ENCODE assay signal across 8 cellular contexts in the genomic region with DNA sequence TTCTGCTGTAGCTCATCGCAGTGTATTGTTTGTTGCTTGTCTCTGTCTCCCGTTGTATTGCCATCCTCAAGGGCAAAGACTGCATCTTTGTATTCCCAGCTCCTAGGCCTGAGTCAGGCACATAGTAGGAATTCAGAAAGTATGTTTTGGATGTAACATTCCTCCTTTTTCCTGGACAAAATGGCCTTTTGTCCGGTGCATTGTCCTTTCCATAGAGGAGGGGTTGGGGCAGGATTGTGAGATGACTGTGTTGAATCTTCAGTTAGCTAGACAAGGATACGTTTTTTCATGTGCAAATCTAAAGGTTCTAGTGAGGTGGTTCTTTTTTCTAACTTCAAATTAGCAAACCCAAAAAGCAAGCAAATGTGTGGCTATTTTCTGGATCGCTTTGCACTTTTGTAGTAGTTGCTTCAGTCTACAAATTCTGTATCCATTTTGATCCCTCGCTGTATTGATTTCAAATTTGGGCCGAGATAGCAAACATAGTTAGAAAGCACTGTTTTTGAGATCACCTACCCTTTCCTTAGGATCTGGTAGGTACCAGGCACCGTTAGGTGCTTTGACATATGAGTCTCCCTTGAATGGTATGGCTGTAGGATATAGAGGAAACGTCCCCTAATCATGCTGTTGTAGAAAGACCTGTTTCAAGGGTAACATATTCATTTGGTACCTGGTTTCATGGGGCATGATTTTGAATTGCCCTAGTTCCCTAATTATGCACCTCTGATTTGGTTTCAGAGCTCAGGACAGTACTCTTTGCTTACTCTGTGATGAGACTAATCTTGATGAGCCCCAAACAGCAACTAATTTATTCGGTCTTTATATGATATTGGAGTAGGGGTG. TPM values are rescaled to one million over a fixed set of nuclear protein-coding genes. Genes with fewer than 3 reads are reported as not detected.
DNase-seq lines count a peak whose midpoint lies in the region; ATAC-seq, FAIRE-seq and TF ChIP-seq lines count a peak whose summit lies in the region.

No MANE protein-coding gene starts in this region.

- intact Hi-C loops in CD8-positive, alpha-beta T cell (cut with DNase I, micrococcal nuclease): loop anchor here (5.0 kb wide), 2 partner anchors 41 to 676 kb away; a partner anchor contains a TSS
- intact Hi-C loops in aorta (cut with DNase I): no loop called here

- H3K9me3 ChIP-seq in CD8-positive, alpha-beta T cell (ENCODE audit: low read length): no peaks in the 10 kb centered on the region
- H3K9me3 ChIP-seq in MM.1S (replicated peaks; ENCODE audit: insufficient read depth, low read length): no peaks in the 10 kb centered on the region
- H3K9me3 ChIP-seq in H1 (ENCODE audit: insufficient read depth in 2 of 2, low read depth in 1 of 2, low read length in 1 of 2): no peaks in the 10 kb centered on the region
- no peaks in the 10 kb centered on the region for H3K9me3 ChIP-seq in neural cell (ENCODE audit: low read length)
- H3K9me3 ChIP-seq in aorta (ENCODE audit: control insufficient read depth, low read length): no peaks in the 10 kb centered on the region

- no peak overlapping the region for H2BK120ac ChIP-seq in H1 (replicated peaks; ENCODE audit: low read depth, low read length)

- no peaks in the 10 kb centered on the region for H4K20me1 ChIP-seq in MM.1S (ENCODE audit: insufficient read depth, low read length)
- H4K20me1 ChIP-seq in H1 (replicated peaks in 1 of 2; ENCODE audit: control insufficient read depth in 1 of 2, insufficient read depth in 2 of 2, low read length in 2 of 2): no peaks in the 10 kb centered on the region
- no peaks in the 10 kb centered on the region for H4K20me1 ChIP-seq in neural cell (ENCODE audit: insufficient read depth)

- peaks cover 4% of the 10 kb centered on the region; the same call in 1 of the 2 replicates for H3K23me2 ChIP-seq in H1 (ENCODE audit: low read depth, low read length)

- H2BK15ac ChIP-seq in H1 (ENCODE audit: low read length): no peak overlapping the region

- H3K27me3 Mint-ChIP-seq in CD8-positive, alpha-beta T cell (ENCODE audit: low read depth): no peaks in the 10 kb centered on the region

- H3K9ac ChIP-seq in MM.1S (ENCODE audit: low read length) (peak overlapping the region; percentile 93; the same call in 1 of the 2 replicates), H1 (replicated peaks in 1 of 4; ENCODE audit: extremely low read depth in 1 of 4, low read depth in 3 of 4, low read length in 3 of 4) (peak overlapping the region in 3 of 4 experiments; percentile 95 to 99 (median 98); a peak in 6 of 7 replicates), neural cell (ENCODE audit: low read length) (peak overlapping the region; percentile 86)

- POLR2A ChIA-PET in CD8-positive, alpha-beta T cell (lab: Charles Lee): interaction anchor here (0.7 to 1.9 kb wide), 2 partner anchors 59 to 174 kb away, joined by 3 to 9 read pairs; a partner anchor contains a TSS
- POLR2A ChIA-PET in H1 (lab: Charles Lee; ENCODE audit: partially characterized antibody): interaction anchor here (0.5 to 3.3 kb wide), 16 partner anchors 8 to 766 kb away, joined by 3 to 23 read pairs (median 3); a partner anchor contains a TSS

- no peak overlapping the region; the same call in 1 of the 2 replicates for H2BK12ac ChIP-seq in H1 (ENCODE audit: low read depth, low read length)

- peaks cover 14% of the 10 kb centered on the region for H3K36me3 ChIP-seq in CD8-positive, alpha-beta T cell (ENCODE audit: insufficient read depth, low read length)
- H3K36me3 ChIP-seq in MM.1S (replicated peaks; ENCODE audit: insufficient read depth, low read length): peaks cover 2% of the 10 kb centered on the region; the same call in 1 of the 2 replicates
- H3K36me3 ChIP-seq in H1 (ENCODE audit: control insufficient read depth in 2 of 4, insufficient read depth in 4 of 4, low read length in 3 of 4): peaks cover 5 to 24% (median 10%) of the 10 kb centered on the region in 4 experiments; a peak in 6 of 8 replicates
- no peaks in the 10 kb centered on the region for H3K36me3 ChIP-seq in neural cell (ENCODE audit: insufficient read depth, low read length)
- H3K36me3 ChIP-seq in aorta (ENCODE audit: control insufficient read depth in 1 of 2, insufficient read depth in 2 of 2, low read length in 1 of 2): no peaks in the 10 kb centered on the region

- FAIRE-seq in H1 (lab: Jason Lieb, UNC): peak; percentile 28

- H4K5ac ChIP-seq in H1 (ENCODE audit: insufficient read length, low read depth, low read length): no peak overlapping the region

- 61% methylated on average over 10 of the region's 10 CpGs; no CpG with 5 or more reads in 1 of the 2 experiments for WGBS in H1 (ENCODE audit: extremely low coverage in 1 of 2, insufficient coverage in 1 of 2, insufficient read length in 1 of 2, insufficient replicate concordance in 2 of 2, low coverage in 1 of 2, low lambda C conversion rate in 2 of 2, missing lambda C conversion rate in 1 of 2), 2 experiments
- 50% methylated on average over 10 of the region's 10 CpGs for WGBS in aorta, 2 donors

- H3K4me3 ChIP-seq in CD8-positive, alpha-beta T cell (ENCODE audit: low read depth, low read length): peak overlapping the region; percentile 91
- peak overlapping the region; percentile 86 for H3K4me3 ChIP-seq in MM.1S (ENCODE audit: low read length)
- H3K4me3 ChIP-seq in H1 (ENCODE audit: extremely low read depth in 1 of 4, insufficient read depth in 2 of 4, low read depth in 3 of 4, low read length in 4 of 4): peak overlapping the region; percentile 69 to 96 (median 82)
- H3K4me3 ChIP-seq in neural cell (ENCODE audit: low read length): peak overlapping the region; percentile 74
- peak overlapping the region in 1 of 2 donors; percentile 96 for H3K4me3 ChIP-seq in aorta (ENCODE audit: low read length in 2 of 2)

- no peak overlapping the region for H4K91ac ChIP-seq in H1 (replicated peaks; ENCODE audit: insufficient read length, low read length)

- TF ChIP-seq POLR2A in H1 (IDR thresholded peaks at IDR 0.05; ENCODE audit: control extremely low read depth in 1 of 2, low read depth in 2 of 2, low read length in 2 of 2): peak; percentile 14 to 30; a peak in 1 of 3 replicates

- H3K36me3 Mint-ChIP-seq in CD8-positive, alpha-beta T cell: peaks cover 40% of the 10 kb centered on the region

- H3K27ac ChIP-seq in CD8-positive, alpha-beta T cell (ENCODE audit: low read depth, low read length): peak overlapping the region; percentile 82
- H3K27ac ChIP-seq in MM.1S (ENCODE audit: low read length) (no peak overlapping the region), H1 (ENCODE audit: low read depth, low read length) (peak overlapping the region; percentile 95; the same call in 1 of the 2 replicates), neural cell (ENCODE audit: low read length) (peak overlapping the region; percentile 87), aorta (ENCODE audit: low read depth in 1 of 2, low read length in 2 of 2) (no peak overlapping the region)

- TF ChIP-seq RAD21 in H1 (IDR thresholded peaks at IDR 0.05 in 1 of 2, conservative IDR thresholded peaks at IDR 0.05 in 1 of 2; ENCODE audit: low read depth in 2 of 2, low read length in 2 of 2) (no peak), neural cell (conservative IDR thresholded peaks at IDR 0.05) (no peak)

- CTCF ChIA-PET in CD8-positive, alpha-beta T cell (lab: Charles Lee): interaction anchor here (0.6 kb wide), 1 partner anchor 152 kb away, joined by 3 read pairs; no protein-coding TSS in a partner anchor
- CTCF ChIA-PET in H1 (lab: Charles Lee; ENCODE audit: partially characterized antibody): no interaction called here

- H3K4me3 Mint-ChIP-seq in CD8-positive, alpha-beta T cell: peak overlapping the region; percentile 91

- H3K79me2 ChIP-seq in MM.1S (ENCODE audit: low read length) (peaks cover 61% of the 10 kb centered on the region), H1 (ENCODE audit: control insufficient read depth in 1 of 2, insufficient read depth in 2 of 2, low read length in 2 of 2) (peaks cover 17 to 56% of the 10 kb centered on the region in 2 experiments), neural cell (replicated peaks; ENCODE audit: insufficient read depth, low read length) (peaks cover 44% of the 10 kb centered on the region)

- H2BK20ac ChIP-seq in H1 (ENCODE audit: low read length): no peak overlapping the region

- no peaks in the 10 kb centered on the region for H3K9me2 ChIP-seq in MM.1S (replicated peaks; ENCODE audit: insufficient read depth, low read length)
- H3K9me2 ChIP-seq in neural cell (ENCODE audit: insufficient read depth, low read length): no peaks in the 10 kb centered on the region

- H3K4me1 ChIP-seq in CD8-positive, alpha-beta T cell (ENCODE audit: insufficient read depth, low read length): peaks cover 25% of the 10 kb centered on the region
- H3K4me1 ChIP-seq in MM.1S (ENCODE audit: low read length) (peaks cover 9% of the 10 kb centered on the region), H1 (replicated peaks in 1 of 4; ENCODE audit: control insufficient read depth in 3 of 4, insufficient read depth in 4 of 4, low read length in 3 of 4) (no peaks in the 10 kb centered on the region; a peak in 2 of 7 replicates), aorta (ENCODE audit: control insufficient read depth in 1 of 2, insufficient read depth in 2 of 2, low read length in 2 of 2) (peaks cover 0 to 12% of the 10 kb centered on the region in 2 donors)

- H3K79me1 ChIP-seq in H1 (ENCODE audit: low read depth, low read length): 0 out of 2 replicates have a peak, but pooled peaks cover 2% of the 10 kb centered on the region

- TF ChIP-seq EP300 in H1 (IDR thresholded peaks at IDR 0.05; ENCODE audit: borderline replicate concordance in 1 of 2, low read depth in 2 of 2, low read length in 2 of 2) (no peak), neural cell (conservative IDR thresholded peaks at IDR 0.05; ENCODE audit: poor library complexity, severe bottlenecking) (no peak)

- H3K18ac ChIP-seq in H1 (ENCODE audit: extremely low read depth, low read length): no peak overlapping the region

- no peaks in the 10 kb centered on the region for H3K9me3 Mint-ChIP-seq in CD8-positive, alpha-beta T cell

- H2BK5ac ChIP-seq in H1 (ENCODE audit: low read depth, low read length): peak overlapping the region; percentile 90; the same call in 1 of the 2 replicates

- H3K4me1 Mint-ChIP-seq in CD8-positive, alpha-beta T cell (ENCODE audit: low read depth): peaks cover 47% of the 10 kb centered on the region

- no peak overlapping the region for H4K8ac ChIP-seq in H1 (ENCODE audit: extremely low read depth, insufficient read depth, low read length)

- no peak for DNase-seq in CD8-positive, alpha-beta T cell
- DNase-seq in MM.1S (no peak), H1 (ENCODE audit: low read depth in 1 of 2, low spot score in 2 of 2) (no peak), CD1c-positive myeloid dendritic cell (ENCODE audit: extremely low spot score) (no peak), aorta (no peak), inferior parietal cortex (ENCODE audit: extremely low spot score) (no peak)

- H3K4ac ChIP-seq in H1 (replicated peaks; ENCODE audit: insufficient read length, low read depth, low read length): no peak overlapping the region

- peak overlapping the region; percentile 81 for H3K4me2 ChIP-seq in MM.1S (ENCODE audit: low read depth, low read length)
- H3K4me2 ChIP-seq in H1 (ENCODE audit: insufficient read depth in 1 of 2, low read depth in 2 of 2, low read length in 2 of 2): peak overlapping the region; percentile 83 to 93
- peak overlapping the region; percentile 77 for H3K4me2 ChIP-seq in neural cell (ENCODE audit: low read length)

- H3K23ac ChIP-seq in H1 (ENCODE audit: insufficient read length): no peak overlapping the region

- H2AFZ ChIP-seq in MM.1S (ENCODE audit: low read length) (peak overlapping the region; percentile 82), H1 (ENCODE audit: low read length) (no peak overlapping the region), neural cell (ENCODE audit: low read depth, low read length) (peak overlapping the region; percentile 90)

- H3K14ac ChIP-seq in H1 (ENCODE audit: insufficient read length): no peak overlapping the region

- H3K27me3 ChIP-seq in CD8-positive, alpha-beta T cell (ENCODE audit: insufficient read depth, low read length): no peaks in the 10 kb centered on the region
- H3K27me3 ChIP-seq in MM.1S (replicated peaks; ENCODE audit: insufficient read depth, low read length) (no peaks in the 10 kb centered on the region), H1 (replicated peaks in 1 of 4; ENCODE audit: control insufficient read depth in 3 of 4, extremely low read depth in 1 of 4, insufficient read depth in 3 of 4, low read length in 3 of 4) (no peaks in the 10 kb centered on the region), neural cell (ENCODE audit: insufficient read depth, low read depth, low read length) (no peaks in the 10 kb centered on the region), aorta (ENCODE audit: control insufficient read depth in 1 of 2, insufficient read depth in 2 of 2, low read length in 1 of 2) (no peaks in the 10 kb centered on the region)

- ATAC-seq in CD8-positive, alpha-beta T cell: no peak
- no peak for ATAC-seq in aorta (ENCODE audit: low FRiP score)
- ATAC-seq in GM19023 (IDR thresholded peaks at IDR 0.05; ENCODE audit: unreplicated experiment): no peak

- H2AK5ac ChIP-seq in H1 (ENCODE audit: low read depth, low read length): peak overlapping the region; percentile 58; the same call in 1 of the 2 replicates

- H3K27ac Mint-ChIP-seq in CD8-positive, alpha-beta T cell: peak overlapping the region; percentile 91

- no peak for TF ChIP-seq CTCF in CD8-positive, alpha-beta T cell (IDR thresholded peaks at IDR 0.05)
- TF ChIP-seq CTCF in MM.1S (IDR thresholded peaks at IDR 0.05; ENCODE audit: low read length) (no peak), H1 (IDR thresholded peaks at IDR 0.05; ENCODE audit: control extremely low read depth in 1 of 3, insufficient read depth in 1 of 3, low read depth in 1 of 3, low read length in 3 of 3) (no peak), neural cell (IDR thresholded peaks at IDR 0.05; ENCODE audit: poor library complexity, severe bottlenecking) (no peak)

- H3K56ac ChIP-seq in H1 (replicated peaks; ENCODE audit: insufficient read length, low read depth, low read length): no peak overlapping the region

- no peaks in the 10 kb centered on the region; the same call in 1 of the 2 replicates for H3F3A ChIP-seq in MM.1S (ENCODE audit: insufficient read depth, low read length)
- H3F3A ChIP-seq in neural cell (ENCODE audit: insufficient read depth, low read length, poor library complexity, severe bottlenecking): no peaks in the 10 kb centered on the region

RNA-seq across cellular contexts. Expression of a gene that starts 1.2 kb away (rescaled TPM):
- total RNA-seq in CD8-positive, alpha-beta T cell: 10 to 100 TPM; 24.9 to 25.3 TPM
- total RNA-seq in H1 (2021; fragmentation: NEBNext Ultra II Directional; extraction: Animal tissue kit (Norgen Biotek cat#: 25700)): 50.5 and 51.8 TPM in 2 replicates
- polyA plus RNA-seq in H1 (2011; rRNA removed) (33.4 and 37.1 TPM in 2 replicates), neural cell (90.1 and 106 TPM in 2 replicates), aorta (10 to 100 TPM; 22.3 to 32.0 TPM)
- polyA plus RNA-seq in H1 (2011; cell fraction: cytosol; rRNA removed): 39.9 TPM
- polyA plus RNA-seq in H1 (2011; cell fraction: nucleus; rRNA removed): 45.2 TPM
- 39.6 to 51.1 TPM (median 46.2 TPM) in 4 replicates for polyA plus RNA-seq in H1 (2012, experiment 1 of 2)
- 5.8 TPM for polyA plus RNA-seq in H1 (2012, experiment 2 of 2)
- polyA plus RNA-seq in H1 (2013, experiment 1 of 2): 35.6 TPM
- 35.2 TPM for polyA plus RNA-seq in H1 (2013, experiment 2 of 2)
- polyA minus RNA-seq in H1 (2011; rRNA and poly(A)+ RNA removed): 52.6 and 54.8 TPM in 2 replicates
- 35.9 TPM for polyA minus RNA-seq in H1 (2011; cell fraction: cytosol; rRNA and poly(A)+ RNA removed)
- polyA minus RNA-seq in H1 (2011; cell fraction: nucleus; rRNA and poly(A)+ RNA removed): 22.1 TPM
- polyA minus RNA-seq in neural cell: 63.2 and 63.5 TPM in 2 replicates
- 10 to 100 TPM; 28.9 to 29.5 TPM for total RNA-seq in aorta

RNA-seq across cellular contexts. Expression of a gene that starts 40.6 kb away (rescaled TPM):
- total RNA-seq in CD8-positive, alpha-beta T cell: 10 to 100 TPM; 13.4 to 15.2 TPM
- 12.4 and 17.3 TPM in 2 replicates for total RNA-seq in H1 (2021; fragmentation: NEBNext Ultra II Directional; extraction: Animal tissue kit (Norgen Biotek cat#: 25700))
- polyA plus RNA-seq in H1 (2011; rRNA removed) (27.5 and 28.0 TPM in 2 replicates), neural cell (0.26 TPM in 1 of 2 replicates, not detected in the other), aorta (10 to 100 TPM in 1 of 2 donors, 1 to 10 TPM in 1; 5.3 to 21.7 TPM)
- 19.1 TPM for polyA plus RNA-seq in H1 (2011; cell fraction: cytosol; rRNA removed)
- polyA plus RNA-seq in H1 (2011; cell fraction: nucleus; rRNA removed): 31.7 TPM
- 14.7 to 17.5 TPM (median 16.2 TPM) in 4 replicates for polyA plus RNA-seq in H1 (2012, experiment 1 of 2)
- 15.4 TPM for polyA plus RNA-seq in H1 (2012, experiment 2 of 2)
- polyA plus RNA-seq in H1 (2013, experiment 1 of 2): 10.5 TPM
- 9.7 TPM for polyA plus RNA-seq in H1 (2013, experiment 2 of 2)
- polyA minus RNA-seq in H1 (2011; rRNA and poly(A)+ RNA removed): 14.7 and 18.4 TPM in 2 replicates
- polyA minus RNA-seq in H1 (2011; cell fraction: cytosol; rRNA and poly(A)+ RNA removed): 11.0 TPM
- 19.5 TPM for polyA minus RNA-seq in H1 (2011; cell fraction: nucleus; rRNA and poly(A)+ RNA removed)
- polyA minus RNA-seq in neural cell: 0.58 TPM in 1 of 2 replicates, not detected in the other
- 10 to 100 TPM; 30.7 to 36.1 TPM for total RNA-seq in aorta

RNA-seq across cellular contexts. Expression of a gene that starts 58.8 kb away (rescaled TPM):
- total RNA-seq in CD8-positive, alpha-beta T cell: 10 to 100 TPM; 21.0 to 26.0 TPM
- 11.0 and 11.6 TPM in 2 replicates for total RNA-seq in H1 (2021; fragmentation: NEBNext Ultra II Directional; extraction: Animal tissue kit (Norgen Biotek cat#: 25700))
- polyA plus RNA-seq in H1 (2011; rRNA removed) (3.7 and 3.9 TPM in 2 replicates), neural cell (149 and 171 TPM in 2 replicates), aorta (10 to 100 TPM; 37.6 to 43.3 TPM)
- 4.2 TPM for polyA plus RNA-seq in H1 (2011; cell fraction: cytosol; rRNA removed)
- polyA plus RNA-seq in H1 (2011; cell fraction: nucleus; rRNA removed): 5.4 TPM
- 4.8 to 7.4 TPM (median 5.6 TPM) in 4 replicates for polyA plus RNA-seq in H1 (2012, experiment 1 of 2)
- 1.1 TPM for polyA plus RNA-seq in H1 (2012, experiment 2 of 2)
- polyA plus RNA-seq in H1 (2013, experiment 1 of 2): 8.8 TPM
- 8.0 TPM for polyA plus RNA-seq in H1 (2013, experiment 2 of 2)
- polyA minus RNA-seq in H1 (2011; rRNA and poly(A)+ RNA removed): 4.8 and 8.2 TPM in 2 replicates
- 3.2 TPM for polyA minus RNA-seq in H1 (2011; cell fraction: cytosol; rRNA and poly(A)+ RNA removed)
- 4.5 TPM for polyA minus RNA-seq in H1 (2011; cell fraction: nucleus; rRNA and poly(A)+ RNA removed)
- 135 and 147 TPM in 2 replicates for polyA minus RNA-seq in neural cell
- 10 to 100 TPM; 70.0 to 81.4 TPM for total RNA-seq in aorta

Comparison
In these comparisons a context has a peak if more than half of its experiments do, and no peak if none do; other contexts are left out.
1. H3K27ac ChIP-seq: peak in CD8-positive, alpha-beta T cell (single experiment), H1 (single experiment) and neural cell (single experiment); none in MM.1S (single experiment) and aorta (0 of 2).
2. intact Hi-C loops: an anchor here in CD8-positive, alpha-beta T cell (5.0 kb wide); none called in aorta.
3. Peak in every context shown above with its lines, with median percentiles within 50 percentile points of each other: H3K4me2 ChIP-seq and H3K9ac ChIP-seq.